In genomic region chr2:78082555-78082954, GRCh38 we compare ENCODE assay signal across 13 cellular contexts.
A peak's percentile ranks its signal among the peaks of the same experiment; 100 is the strongest.
DNase-seq lines count a peak whose midpoint lies in the region; TF ChIP-seq lines count a peak whose summit lies in the region.
"Had no signal": no experiment of that assay in that cellular context is flagged by ENCODE, and none has a peak within 500 bp of the region (broad histone marks: within the 10 kb centered on the region; RNA-seq: fewer than 3 reads in every experiment).

No MANE protein-coding gene starts in this region.

- intact Hi-C loops in posterior cingulate gyrus (cut with DNase I): no loop called here

- TF ChIP-seq CTCF in GM20000 (IDR thresholded peaks at IDR 0.05; ENCODE audit: extremely low read depth, missing control alignments): no peak

- in situ Hi-C loops in SK-MEL-5 (cut with HindIII; ENCODE audit: low pct_unique_long_range_greater_than_20kb, low sequenced_read_pairs): no loop called here

- DNase-seq in MV-4-11 (lab: John Stamatoyannopoulos, UW) (peak; percentile 3), SK-MEL-5 (ENCODE audit: low read depth, low spot score) (peak; percentile 32), foreskin melanocyte (peak; percentile 93), HUDEP-2 (lab: John Stamatoyannopoulos, UW; ENCODE audit: unreplicated experiment in 76 of 76) (no peak), posterior cingulate gyrus (no peak), GM20000 (ENCODE audit: low spot score) (no peak)
- DNase-seq: AML-193; Caco-2; Calu3; CD4-positive, alpha-beta T cell; CD8-positive, alpha-beta T cell; DMS79 treated with DMSO at 0.1 percent for 48 hours; GF-D8 had no signal

Comparison
In these comparisons a context has a peak if more than half of its experiments do, and no peak if none do; other contexts are left out.
1. DNase-seq: peak in MV-4-11 (single experiment), SK-MEL-5 (single experiment) and foreskin melanocyte (single experiment); none in HUDEP-2 (0 of 76), posterior cingulate gyrus (0 of 10) and GM20000 (single experiment).